Comparison of ENCODE assay signal across 1 cellular context in genomic region chr1:15187175-15187810, GRCh38.
TF ChIP-seq lines count a peak whose summit lies in the region.

No MANE protein-coding gene starts in this region.

TF ChIP-seq in GM23338, 12 proteins besides CTCF, POLR2A, EP300 and RAD21 (continued from another document):
- TF ChIP-seq ZNF462 (CRISPR knock-in tag; IDR thresholded peaks at IDR 0.05), result no peak
- no peak for TF ChIP-seq EZH2phosphoT487 (IDR thresholded peaks at IDR 0.05; ENCODE audit: unreplicated experiment)
- no peak for TF ChIP-seq ETS1 (IDR thresholded peaks at IDR 0.05)
- no peak for TF ChIP-seq ZNF331 (CRISPR knock-in tag; IDR thresholded peaks at IDR 0.05; ENCODE audit: low read depth)
- TF ChIP-seq STAT1 (IDR thresholded peaks at IDR 0.05; ENCODE audit: unreplicated experiment), result no peak
- no peak for TF ChIP-seq JUNB (IDR thresholded peaks at IDR 0.05; ENCODE audit: unreplicated experiment)
- no peak for TF ChIP-seq NANOG (IDR thresholded peaks at IDR 0.05; ENCODE audit: borderline replicate concordance)
- TF ChIP-seq ZNF114 (CRISPR knock-in tag; IDR thresholded peaks at IDR 0.05), result no peak
- TF ChIP-seq POLR2AphosphoS5 (IDR thresholded peaks at IDR 0.05; ENCODE audit: low read depth), result no peak
- TF ChIP-seq EZH2 (IDR thresholded peaks at IDR 0.05; ENCODE audit: low read depth, unreplicated experiment), result no peak
- TF ChIP-seq REST (IDR thresholded peaks at IDR 0.05; ENCODE audit: unreplicated experiment), result no peak
